8 cellular contexts compared by ENCODE assay signal in genomic region chr4:121822796-121823504, GRCh38. TPM values are rescaled to one million over a fixed set of nuclear protein-coding genes. Genes with fewer than 3 reads are reported as not detected.
DNase-seq lines count a peak whose midpoint lies in the region; ATAC-seq and TF ChIP-seq lines count a peak whose summit lies in the region.

No MANE protein-coding gene starts in this region.

- H3K9me3 ChIP-seq in CD8-positive, alpha-beta T cell (ENCODE audit: low read length), result no peaks in the 10 kb centered on the region
- H3K9me3 ChIP-seq in heart left ventricle, result no peaks in the 10 kb centered on the region

- no peaks in the 10 kb centered on the region for H3K27me3 ChIP-seq in CD8-positive, alpha-beta T cell (ENCODE audit: insufficient read depth, low read length)
- no peaks in the 10 kb centered on the region for H3K27me3 ChIP-seq in heart left ventricle

- WGBS in heart left ventricle, 4 donors, result 2% methylated on average over 30 of the region's 30 CpGs

- peak overlapping the region; percentile 91 for H3K4me3 Mint-ChIP-seq in CD8-positive, alpha-beta T cell

- H3K36me3 ChIP-seq in CD8-positive, alpha-beta T cell (ENCODE audit: insufficient read depth, low read length), result no peaks in the 10 kb centered on the region
- peaks cover 0 to 42% (median 20%) of the 10 kb centered on the region in 9 donors for H3K36me3 ChIP-seq in heart left ventricle

- peaks cover 17% of the 10 kb centered on the region for H3K36me3 Mint-ChIP-seq in CD8-positive, alpha-beta T cell

- TF ChIP-seq POLR2A in heart left ventricle (IDR thresholded peaks at IDR 0.05), result no peak

- no peak overlapping the region for H3K27ac ChIP-seq in CD8-positive, alpha-beta T cell (ENCODE audit: low read depth, low read length)
- peak overlapping the region in 1 of 12 donors; percentile 84 for H3K27ac ChIP-seq in heart left ventricle

- intact Hi-C loops in CD8-positive, alpha-beta T cell (cut with DNase I, micrococcal nuclease), result loop anchor here (1.0 to 10.0 kb wide), 9 partner anchors 22 to 1668 kb away; partner anchors contain the start of genes BLTP1 (in 2 of the 2), EXOSC9 (in 2 of the 2), NUDT6 (in 2 of the 2) and ANXA5 (in 1 of the 2)
- intact Hi-C loops in heart left ventricle (cut with DNase I), result loop anchor here in 1 of 10 donors (1.0 kb wide), 1 partner anchor 22 kb away; the partner anchor contains the start of gene EXOSC9

- DNase-seq in CD8-positive, alpha-beta T cell, result peak in 3 of 7 experiments; percentile 17 to 43 (median 18)
- DNase-seq in NCI-H1694 treated with DMSO at 0.1 percent for 48 hours (lab: John Stamatoyannopoulos, UW) (peak; percentile 30), heart left ventricle (peak in 2 of 5 donors; percentile 5 to 31), retinal pigment epithelial cell (ENCODE audit: low read depth) (no peak), NCI-H2029 treated with DMSO at 0.1 percent for 48 hours (lab: John Stamatoyannopoulos, UW) (no peak)
- peak; percentile 59 to 62 for DNase-seq in activated T-cell treated with anti-CD3 and anti-CD28 coated beads, Interleukin-2, amount 50 U/mL, for 48 hours

- CTCF ChIA-PET in CD8-positive, alpha-beta T cell (lab: Charles Lee), result no interaction called here

- peak overlapping the region; percentile 74 for H3K4me3 ChIP-seq in CD8-positive, alpha-beta T cell (ENCODE audit: low read depth, low read length)
- H3K4me3 ChIP-seq in heart left ventricle (peak overlapping the region; percentile 22 to 73 (median 64)), retinal pigment epithelial cell (ENCODE audit: low read length) (peak overlapping the region; percentile 88)

- H3K4me1 Mint-ChIP-seq in CD8-positive, alpha-beta T cell (ENCODE audit: low read depth), result peaks cover 13% of the 10 kb centered on the region

- no peaks in the 10 kb centered on the region for H3K9me3 Mint-ChIP-seq in CD8-positive, alpha-beta T cell

- no peaks in the 10 kb centered on the region for H3K27me3 Mint-ChIP-seq in CD8-positive, alpha-beta T cell (ENCODE audit: low read depth)

- H3K27ac Mint-ChIP-seq in CD8-positive, alpha-beta T cell, result no peak overlapping the region

- ATAC-seq in CD8-positive, alpha-beta T cell, result no peak
- ATAC-seq in GM18517 (IDR thresholded peaks at IDR 0.05; ENCODE audit: unreplicated experiment) (peak; percentile 52), HG02970 (IDR thresholded peaks at IDR 0.05; ENCODE audit: low FRiP score, unreplicated experiment) (peak; percentile 26), heart left ventricle (peak in 2 of 4 donors; percentile 2 to 6)

- POLR2A ChIA-PET in CD8-positive, alpha-beta T cell (lab: Charles Lee), result interaction anchor here (1.4 kb wide), 1 partner anchor 22 kb away, joined by 3 read pairs; the partner anchor contains the start of gene EXOSC9

- TF ChIP-seq CTCF in CD8-positive, alpha-beta T cell (IDR thresholded peaks at IDR 0.05), result peak; percentile 24
- no peak for TF ChIP-seq CTCF in heart left ventricle (IDR thresholded peaks at IDR 0.05)
- TF ChIP-seq CTCF in retinal pigment epithelial cell (conservative IDR thresholded peaks at IDR 0.05; ENCODE audit: low read depth, low read length), result peak; percentile 33

- H3K4me1 ChIP-seq in CD8-positive, alpha-beta T cell (ENCODE audit: insufficient read depth, low read length), result peaks cover 8% of the 10 kb centered on the region
- H3K4me1 ChIP-seq in heart left ventricle, result peaks cover 0 to 25% (median 7%) of the 10 kb centered on the region in 12 donors

RNA-seq across cellular contexts. Expression of gene CCNA2, which starts 0.7 kb away (rescaled TPM):
- under 1 TPM; 0.22 to 0.43 TPM for total RNA-seq in CD8-positive, alpha-beta T cell
- total RNA-seq in heart left ventricle, result 1 to 10 TPM in 2 of 9 donors, under 1 TPM in 6, not detected in 1; 0.09 to 9.4 (median 0.49) TPM
- polyA plus RNA-seq in heart left ventricle, result under 1 TPM; 0.39 to 0.42 TPM

RNA-seq across cellular contexts. Expression of gene EXOSC9, which starts 21.8 kb away (rescaled TPM):
- 10 to 100 TPM; 76.9 to 80.5 TPM for total RNA-seq in CD8-positive, alpha-beta T cell
- 10 to 100 TPM; 12.2 to 23.6 (median 15.7) TPM for total RNA-seq in heart left ventricle
- polyA plus RNA-seq in heart left ventricle, result 10 to 100 TPM; 18.2 to 26.2 TPM

RNA-seq across cellular contexts. Expression of gene BBS7, which starts 47.3 kb away (rescaled TPM):
- total RNA-seq in CD8-positive, alpha-beta T cell, result 1 to 10 TPM; 3.4 to 4.7 TPM
- 1 to 10 TPM; 3.3 to 7.8 (median 4.9) TPM for total RNA-seq in heart left ventricle
- polyA plus RNA-seq in heart left ventricle, result 10 to 100 TPM in 1 of 2 donors, 1 to 10 TPM in 1; 2.7 to 13.9 TPM

RNA-seq across cellular contexts. Expression of gene SMIM43, which starts 58.0 kb away (rescaled TPM):
- under 1 TPM; 0.30 to 0.42 TPM for total RNA-seq in CD8-positive, alpha-beta T cell
- 1 to 10 TPM in 1 of 9 donors, under 1 TPM in 1, not detected in 7; 0.16 to 1.0 TPM for total RNA-seq in heart left ventricle
- polyA plus RNA-seq in heart left ventricle, result 1 to 10 TPM in 1 of 2 donors, under 1 TPM in 1; 0.08 to 1.7 TPM

Comparison
In these comparisons a context has a peak if more than half of its experiments do, and no peak if none do; other contexts are left out.
1. DNase-seq: peak in NCI-H1694 treated with DMSO at 0.1 percent for 48 hours (single experiment) and activated T-cell treated with anti-CD3 and anti-CD28 coated beads, Interleukin-2, amount 50 U/mL, for 48 hours (2 of 2); none in retinal pigment epithelial cell (single experiment) and NCI-H2029 treated with DMSO at 0.1 percent for 48 hours (single experiment).
2. CTCF ChIP-seq: peak in CD8-positive, alpha-beta T cell (single experiment) and retinal pigment epithelial cell (single experiment); none in heart left ventricle (0 of 12).
3. Peak in every context shown above with its lines, with median percentiles within 50 percentile points of each other: H3K4me3 ChIP-seq.